Comparison of ENCODE assay signal across 2 cellular contexts in the genomic region with DNA sequence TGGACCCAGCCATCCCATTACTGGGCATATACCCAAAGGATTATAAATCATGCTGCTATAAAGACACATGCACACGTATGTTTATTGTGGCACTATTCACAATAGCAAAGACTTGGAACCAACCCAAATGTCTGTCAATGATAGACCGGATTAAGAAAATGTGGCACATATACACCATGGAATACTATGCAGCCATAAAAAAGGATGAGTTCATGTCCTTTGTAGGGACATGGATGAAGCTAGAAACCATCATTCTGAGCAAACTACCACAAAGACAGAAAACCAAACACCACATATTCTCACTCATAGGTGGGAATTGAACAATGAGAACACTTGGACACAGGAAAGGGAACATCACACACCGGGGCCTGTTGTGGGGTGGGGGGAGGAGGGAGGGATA.
DNase-seq lines count a peak whose midpoint lies in the region; ATAC-seq, FAIRE-seq and TF ChIP-seq lines count a peak whose summit lies in the region.
"Not testable (repeated sequence)": the region's sequence is repeated elsewhere in the genome, so short reads cannot be mapped to it uniquely, and the experiment has no call there.

No MANE protein-coding gene starts in this region.

- not testable (repeated sequence) for TF ChIP-seq EP300 in K562 (IDR thresholded peaks at IDR 0.05; ENCODE audit: low read length)

- not testable (repeated sequence) for H3K27ac ChIP-seq in HEK293 (ENCODE audit: extremely low read depth, low read depth, low read length); K562 (ENCODE audit: extremely low read depth, low read depth, low read length)

- H4K20me1 ChIP-seq in K562 (replicated peaks; ENCODE audit: control insufficient read depth, insufficient read depth, low read length), result not testable (repeated sequence)

- not testable (repeated sequence) for H3K9ac ChIP-seq in K562 (ENCODE audit: insufficient read depth in 1 of 2, low read depth in 2 of 2, low read length in 2 of 2)

- not testable (repeated sequence) for H2AFZ ChIP-seq in K562 (ENCODE audit: low read depth, low read length)

- WGBS in K562 (ENCODE audit: insufficient coverage, low coverage, missing lambda C conversion rate), result 0% methylated on average over 2 of the region's 3 CpGs

- not testable (repeated sequence) for H3K27me3 ChIP-seq in K562 (ENCODE audit: control insufficient read depth in 2 of 2, insufficient read depth in 2 of 2, low read length in 2 of 2)

- H3K36me3 ChIP-seq in HEK293 (ENCODE audit: control insufficient read depth in 2 of 2, insufficient read depth in 1 of 2, low read length in 2 of 2); K562 (ENCODE audit: control insufficient read depth, insufficient read depth, low read length): not testable (repeated sequence)

- in situ Hi-C loops in K562 (cut with MboI), result not testable (repeated sequence)

- intact Hi-C loops in K562 (cut with micrococcal nuclease), result not testable (repeated sequence)

- not testable (repeated sequence) for FAIRE-seq in K562 (lab: Jason Lieb, UNC)

- ATAC-seq in K562, result not testable (repeated sequence)

- not testable (repeated sequence) for H3K9me1 ChIP-seq in K562 (ENCODE audit: control insufficient read depth, insufficient read depth, low read length)

- not testable (repeated sequence) for TF ChIP-seq CTCF in HEK293 (tag by site-specific recombination; IDR thresholded peaks at IDR 0.05); K562 (IDR thresholded peaks at IDR 0.05 in 2 of 3, conservative IDR thresholded peaks at IDR 0.05 in 1 of 3; ENCODE audit: insufficient read depth in 2 of 3, low read depth in 1 of 3, low read length in 3 of 3)

- CTCF ChIA-PET in HEK293 (lab: Yijun Ruan, JAX); K562 (lab: Yijun Ruan, JAX; ENCODE audit: low intra/inter-chr PET ratio): not testable (repeated sequence)

- POLR2A ChIA-PET in HEK293 (lab: Yijun Ruan, JAX); K562 (lab: Yijun Ruan, JAX): not testable (repeated sequence)

- not testable (repeated sequence) for DNase-seq in K562 (ENCODE audit: extremely low read depth in 1 of 4, low spot score in 3 of 4)

- not testable (repeated sequence) for H3K79me2 ChIP-seq in K562 (ENCODE audit: control insufficient read depth, insufficient read depth, low read length)

- BruUV-seq in K562 (replicated peaks; lab: Mats Ljungman, UMichigan), result not testable (repeated sequence)

- H3K4me3 ChIP-seq in HEK293 (ENCODE audit: low read depth, low read length); K562: not testable (repeated sequence)

- not testable (repeated sequence) for TF ChIP-seq RAD21 in K562 (CRISPR knock-in tag; conservative IDR thresholded peaks at IDR 0.05 in 1 of 2, IDR thresholded peaks at IDR 0.05 in 1 of 2)

- not testable (repeated sequence) for H3K4me2 ChIP-seq in K562 (ENCODE audit: insufficient read depth, low read length)

- not testable (repeated sequence) for H3K9me3 ChIP-seq in HEK293 (ENCODE audit: control insufficient read depth, insufficient read depth, low read depth, low read length); K562 (replicated peaks; ENCODE audit: control insufficient read depth, insufficient read depth, low read depth, low read length)

- H3K4me1 ChIP-seq in HEK293 (ENCODE audit: control insufficient read depth, insufficient read depth, low read length); K562 (replicated peaks in 1 of 2; ENCODE audit: control insufficient read depth in 2 of 2, insufficient read depth in 2 of 2, low read length in 2 of 2): not testable (repeated sequence)

- not testable (repeated sequence) for TF ChIP-seq POLR2A in K562 (conservative IDR thresholded peaks at IDR 0.05)

TF ChIP-seq in HEK293, 187 proteins besides CTCF, POLR2A, EP300 and RAD21:
- TF ChIP-seq ZNF146 (tag by site-specific recombination; IDR thresholded peaks at IDR 0.05), result peak; percentile 71
TF ChIP-seq in HEK293: peak in this region for 1; not testable (repeated sequence) for 186.

TF ChIP-seq in K562, 482 proteins besides CTCF, POLR2A, EP300 and RAD21:
- TF ChIP-seq ZNF146 (CRISPR knock-in tag; IDR thresholded peaks at IDR 0.05; ENCODE audit: unreplicated experiment), result peak; percentile 58
